ENCODE assay signal across 8 cellular contexts in the genomic region with DNA sequence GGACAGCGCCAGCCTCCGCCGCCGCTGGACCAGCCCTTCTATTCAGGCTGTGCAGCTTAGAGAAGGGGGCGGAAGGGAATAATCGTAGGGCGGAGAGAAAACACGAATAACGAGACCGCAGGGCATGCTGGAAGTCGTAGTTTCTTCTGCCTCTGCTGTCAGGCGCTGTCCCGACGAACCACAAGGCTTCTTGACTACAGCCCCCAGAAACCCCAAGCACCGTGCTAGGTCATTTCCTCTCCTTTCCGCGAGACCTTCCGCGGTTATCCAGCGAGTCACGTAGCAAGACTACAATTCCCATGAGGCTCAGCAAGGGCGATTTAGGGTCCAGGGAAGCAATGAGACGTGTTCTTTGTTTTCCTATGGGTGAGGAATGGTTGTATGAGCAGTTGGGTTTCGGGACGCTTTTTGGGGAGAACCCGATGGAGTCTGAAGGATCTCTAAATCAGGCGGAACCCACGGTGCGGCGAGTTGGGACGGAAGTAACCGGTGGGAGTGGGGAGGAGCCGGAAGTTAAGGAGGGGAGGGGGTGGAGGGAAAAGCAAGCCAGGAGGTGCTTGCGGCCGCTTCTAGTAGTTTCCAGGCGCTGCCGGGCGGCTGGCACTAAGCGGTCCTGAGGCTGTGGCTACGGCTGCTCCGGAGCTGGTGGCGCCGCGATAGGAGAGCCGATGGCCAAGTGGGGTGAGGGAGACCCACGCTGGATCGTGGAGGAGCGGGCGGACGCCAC. TPM values are rescaled to one million over a fixed set of nuclear protein-coding genes. Genes with fewer than 3 reads are reported as not detected.
DNase-seq lines count a peak whose midpoint lies in the region; ATAC-seq and TF ChIP-seq lines count a peak whose summit lies in the region.

A gene (plus strand): TSS at position 572 of the 727 bp plus-strand sequence. CDS start 97 bp downstream, at position 669.
A gene (minus strand): TSS at position 80 of the 727 bp plus-strand sequence. CDS start 3,499 bp downstream, outside the sequence.

- CTCF ChIA-PET in AG04450 (lab: Charles Lee) = interaction anchor here (1.1 to 4.6 kb wide), 3 partner anchors 94 to 250 kb away, joined by 5 to 84 read pairs (median 26); a partner anchor contains a TSS
- CTCF ChIA-PET in WTC11 (lab: Charles Lee) = interaction anchor here (0.5 to 2.0 kb wide), 11 partner anchors 10 to 142 kb away, joined by 3 to 14 read pairs (median 5); a partner anchor contains a TSS

- peaks cover 4% of the 10 kb centered on the region; the same call in 1 of the 2 replicates for H3K9me3 ChIP-seq in AG04450 (ENCODE audit: control insufficient read depth, insufficient read depth, low read length)

- H3K36me3 Mint-ChIP-seq in WTC11 = peaks cover 33% of the 10 kb centered on the region
- peaks cover 9 to 33% (median 16%) of the 10 kb centered on the region in 3 donors for H3K36me3 Mint-ChIP-seq in immature natural killer cell

- H3K4me1 Mint-ChIP-seq in WTC11 (peaks cover 24% of the 10 kb centered on the region), immature natural killer cell (peaks cover 44 to 47% of the 10 kb centered on the region in 2 donors)

- TF ChIP-seq CTCF in AG04450 (IDR thresholded peaks at IDR 0.05; ENCODE audit: low read depth, low read length) (no peak), WTC11 (IDR thresholded peaks at IDR 0.05) (no peak), cardiac fibroblast (IDR thresholded peaks at IDR 0.05; ENCODE audit: low read depth, low read length) (no peak)

- H3K27me3 ChIP-seq in AG04450 (ENCODE audit: control insufficient read depth, insufficient read depth, low read length) = no peaks in the 10 kb centered on the region

- H3K9me3 Mint-ChIP-seq in WTC11 = no peaks in the 10 kb centered on the region
- H3K9me3 Mint-ChIP-seq in immature natural killer cell = no peaks in the 10 kb centered on the region

- H3K4me3 Mint-ChIP-seq in WTC11 (peak within 1 kb of the TSS; percentile 100), immature natural killer cell (peak within 1 kb of the TSS; percentile 99 to 100 (median 100))

- no peaks in the 10 kb centered on the region for H3K27me3 Mint-ChIP-seq in WTC11 (ENCODE audit: low read depth)
- peaks cover 2 to 14% (median 4%) of the 10 kb centered on the region in 3 donors for H3K27me3 Mint-ChIP-seq in immature natural killer cell (ENCODE audit: low read depth in 3 of 3)

- ATAC-seq in GM18909 (IDR thresholded peaks at IDR 0.05; ENCODE audit: poor library complexity, unreplicated experiment) (peak; percentile 92), HG03175 (IDR thresholded peaks at IDR 0.05; ENCODE audit: unreplicated experiment) (peak; percentile 91), WTC11 (peak; percentile 93)

- POLR2A ChIA-PET in AG04450 (lab: Yijun Ruan, JAX) = interaction anchor here (0.8 kb wide), 1 partner anchor 303 kb away, joined by 3 read pairs; a partner anchor contains a TSS
- POLR2A ChIA-PET in WTC11 (lab: Charles Lee) = interaction anchor here (0.7 to 2.2 kb wide), 2 partner anchors 17 to 137 kb away, joined by 3 to 7 read pairs; a partner anchor contains a TSS

- DNase-seq in AG04450 (ENCODE audit: low read depth, low spot score) (peak; percentile 98), NCI-H226 (peak; percentile 99), WTC11 (ENCODE audit: low spot score) (peak; percentile 94), cardiac fibroblast (ENCODE audit: low read depth in 2 of 2) (peak; percentile 99 to 100), immature natural killer cell (peak; percentile 95 to 96 (median 95)), smooth muscle cell of the brain vasculature (ENCODE audit: low read depth, low spot score) (peak; percentile 99)

- H3K27ac Mint-ChIP-seq in WTC11 (peak within 1 kb of the TSS; percentile 100), immature natural killer cell (peak within 1 kb of the TSS; percentile 92 to 100 (median 99))

- H3K4me3 ChIP-seq in AG04450 (ENCODE audit: low read depth, low read length) (peak within 1 kb of the TSS; percentile 99), cardiac fibroblast (replicated peaks in 1 of 2; ENCODE audit: low read depth in 2 of 2, low read length in 2 of 2) (peak within 1 kb of the TSS; percentile 90 to 97)

- H3K27ac ChIP-seq in AG04450 (ENCODE audit: low read depth, low read length) = peak within 1 kb of the TSS; percentile 93

TF ChIP-seq in WTC11, 78 proteins besides CTCF, POLR2A, EP300 and RAD21 (continues in another document):
- TF ChIP-seq, protein P1, sequence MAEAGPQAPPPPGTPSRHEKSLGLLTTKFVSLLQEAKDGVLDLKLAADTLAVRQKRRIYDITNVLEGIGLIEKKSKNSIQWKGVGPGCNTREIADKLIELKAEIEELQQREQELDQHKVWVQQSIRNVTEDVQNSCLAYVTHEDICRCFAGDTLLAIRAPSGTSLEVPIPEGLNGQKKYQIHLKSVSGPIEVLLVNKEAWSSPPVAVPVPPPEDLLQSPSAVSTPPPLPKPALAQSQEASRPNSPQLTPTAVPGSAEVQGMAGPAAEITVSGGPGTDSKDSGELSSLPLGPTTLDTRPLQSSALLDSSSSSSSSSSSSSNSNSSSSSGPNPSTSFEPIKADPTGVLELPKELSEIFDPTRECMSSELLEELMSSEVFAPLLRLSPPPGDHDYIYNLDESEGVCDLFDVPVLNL (CRISPR knock-in tag; IDR thresholded peaks at IDR 0.05; ENCODE audit: borderline replicate concordance, low read depth) = no peak
- TF ChIP-seq IRF2 (CRISPR knock-in tag; IDR thresholded peaks at IDR 0.05; ENCODE audit: borderline replicate concordance, low read depth) = no peak
- TF ChIP-seq, protein P2, sequence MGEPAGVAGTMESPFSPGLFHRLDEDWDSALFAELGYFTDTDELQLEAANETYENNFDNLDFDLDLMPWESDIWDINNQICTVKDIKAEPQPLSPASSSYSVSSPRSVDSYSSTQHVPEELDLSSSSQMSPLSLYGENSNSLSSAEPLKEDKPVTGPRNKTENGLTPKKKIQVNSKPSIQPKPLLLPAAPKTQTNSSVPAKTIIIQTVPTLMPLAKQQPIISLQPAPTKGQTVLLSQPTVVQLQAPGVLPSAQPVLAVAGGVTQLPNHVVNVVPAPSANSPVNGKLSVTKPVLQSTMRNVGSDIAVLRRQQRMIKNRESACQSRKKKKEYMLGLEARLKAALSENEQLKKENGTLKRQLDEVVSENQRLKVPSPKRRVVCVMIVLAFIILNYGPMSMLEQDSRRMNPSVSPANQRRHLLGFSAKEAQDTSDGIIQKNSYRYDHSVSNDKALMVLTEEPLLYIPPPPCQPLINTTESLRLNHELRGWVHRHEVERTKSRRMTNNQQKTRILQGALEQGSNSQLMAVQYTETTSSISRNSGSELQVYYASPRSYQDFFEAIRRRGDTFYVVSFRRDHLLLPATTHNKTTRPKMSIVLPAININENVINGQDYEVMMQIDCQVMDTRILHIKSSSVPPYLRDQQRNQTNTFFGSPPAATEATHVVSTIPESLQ (CRISPR knock-in tag; IDR thresholded peaks at IDR 0.05) = no peak
- TF ChIP-seq ZNF219 (CRISPR knock-in tag; IDR thresholded peaks at IDR 0.05; ENCODE audit: borderline replicate concordance) = no peak
- TF ChIP-seq NR1H2 (CRISPR knock-in tag; IDR thresholded peaks at IDR 0.05) = no peak
- TF ChIP-seq, protein P3, sequence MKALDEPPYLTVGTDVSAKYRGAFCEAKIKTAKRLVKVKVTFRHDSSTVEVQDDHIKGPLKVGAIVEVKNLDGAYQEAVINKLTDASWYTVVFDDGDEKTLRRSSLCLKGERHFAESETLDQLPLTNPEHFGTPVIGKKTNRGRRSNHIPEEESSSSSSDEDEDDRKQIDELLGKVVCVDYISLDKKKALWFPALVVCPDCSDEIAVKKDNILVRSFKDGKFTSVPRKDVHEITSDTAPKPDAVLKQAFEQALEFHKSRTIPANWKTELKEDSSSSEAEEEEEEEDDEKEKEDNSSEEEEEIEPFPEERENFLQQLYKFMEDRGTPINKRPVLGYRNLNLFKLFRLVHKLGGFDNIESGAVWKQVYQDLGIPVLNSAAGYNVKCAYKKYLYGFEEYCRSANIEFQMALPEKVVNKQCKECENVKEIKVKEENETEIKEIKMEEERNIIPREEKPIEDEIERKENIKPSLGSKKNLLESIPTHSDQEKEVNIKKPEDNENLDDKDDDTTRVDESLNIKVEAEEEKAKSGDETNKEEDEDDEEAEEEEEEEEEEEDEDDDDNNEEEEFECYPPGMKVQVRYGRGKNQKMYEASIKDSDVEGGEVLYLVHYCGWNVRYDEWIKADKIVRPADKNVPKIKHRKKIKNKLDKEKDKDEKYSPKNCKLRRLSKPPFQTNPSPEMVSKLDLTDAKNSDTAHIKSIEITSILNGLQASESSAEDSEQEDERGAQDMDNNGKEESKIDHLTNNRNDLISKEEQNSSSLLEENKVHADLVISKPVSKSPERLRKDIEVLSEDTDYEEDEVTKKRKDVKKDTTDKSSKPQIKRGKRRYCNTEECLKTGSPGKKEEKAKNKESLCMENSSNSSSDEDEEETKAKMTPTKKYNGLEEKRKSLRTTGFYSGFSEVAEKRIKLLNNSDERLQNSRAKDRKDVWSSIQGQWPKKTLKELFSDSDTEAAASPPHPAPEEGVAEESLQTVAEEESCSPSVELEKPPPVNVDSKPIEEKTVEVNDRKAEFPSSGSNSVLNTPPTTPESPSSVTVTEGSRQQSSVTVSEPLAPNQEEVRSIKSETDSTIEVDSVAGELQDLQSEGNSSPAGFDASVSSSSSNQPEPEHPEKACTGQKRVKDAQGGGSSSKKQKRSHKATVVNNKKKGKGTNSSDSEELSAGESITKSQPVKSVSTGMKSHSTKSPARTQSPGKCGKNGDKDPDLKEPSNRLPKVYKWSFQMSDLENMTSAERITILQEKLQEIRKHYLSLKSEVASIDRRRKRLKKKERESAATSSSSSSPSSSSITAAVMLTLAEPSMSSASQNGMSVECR (CRISPR knock-in tag; IDR thresholded peaks at IDR 0.05; ENCODE audit: borderline replicate concordance) = 0 out of 2 replicates have a peak, but pooled peaks have one; percentile 75
- TF ChIP-seq FOXJ3 (CRISPR knock-in tag; IDR thresholded peaks at IDR 0.05; ENCODE audit: borderline replicate concordance) = no peak
- no peak for TF ChIP-seq NFYB (CRISPR knock-in tag; conservative IDR thresholded peaks at IDR 0.05; ENCODE audit: low read depth)
- peak; percentile 77; the same call in 1 of the 2 replicates for TF ChIP-seq SP1 (CRISPR knock-in tag; conservative IDR thresholded peaks at IDR 0.05)
- no peak for TF ChIP-seq ZNF232 (CRISPR knock-in tag; IDR thresholded peaks at IDR 0.05)
- TF ChIP-seq, protein P4, sequence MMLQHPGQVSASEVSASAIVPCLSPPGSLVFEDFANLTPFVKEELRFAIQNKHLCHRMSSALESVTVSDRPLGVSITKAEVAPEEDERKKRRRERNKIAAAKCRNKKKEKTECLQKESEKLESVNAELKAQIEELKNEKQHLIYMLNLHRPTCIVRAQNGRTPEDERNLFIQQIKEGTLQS (CRISPR knock-in tag; conservative IDR thresholded peaks at IDR 0.05) = no peak

RNA-seq across cellular contexts. Expression of the first gene that starts in this region (rescaled TPM):
- 121 and 145 TPM in 2 replicates for polyA plus RNA-seq in AG04450 (2011; rRNA removed)
- 91.3 and 94.1 TPM in 2 replicates for polyA minus RNA-seq in AG04450 (2011; rRNA and poly(A)+ RNA removed)
- 137 to 186 TPM (median 160 TPM) in 3 replicates for total RNA-seq in WTC11 (2021)
- 100 to 1,000 TPM in 2 of 3 donors, 10 to 100 TPM in 1; 94.2 to 149 (median 103) TPM for polyA plus RNA-seq in immature natural killer cell

RNA-seq across cellular contexts. Expression of the second gene that starts in this region (rescaled TPM):
- polyA plus RNA-seq in AG04450 (2011; rRNA removed) (35.1 and 42.2 TPM in 2 replicates), immature natural killer cell (1 to 10 TPM; 6.6 to 9.8 (median 9.2) TPM)
- polyA minus RNA-seq in AG04450 (2011; rRNA and poly(A)+ RNA removed) = 34.7 and 35.5 TPM in 2 replicates
- 17.0 to 18.5 TPM (median 17.9 TPM) in 3 replicates for total RNA-seq in WTC11 (2021)

Comparison
In these comparisons a context has a peak if more than half of its experiments do, and no peak if none do; other contexts are left out.
1. Peak in every context shown above with its lines: DNase-seq, ATAC-seq, H3K4me3 ChIP-seq and H3K27ac ChIP-seq.